Comparison of ENCODE assay signal across 1 cellular context in the genomic region with DNA sequence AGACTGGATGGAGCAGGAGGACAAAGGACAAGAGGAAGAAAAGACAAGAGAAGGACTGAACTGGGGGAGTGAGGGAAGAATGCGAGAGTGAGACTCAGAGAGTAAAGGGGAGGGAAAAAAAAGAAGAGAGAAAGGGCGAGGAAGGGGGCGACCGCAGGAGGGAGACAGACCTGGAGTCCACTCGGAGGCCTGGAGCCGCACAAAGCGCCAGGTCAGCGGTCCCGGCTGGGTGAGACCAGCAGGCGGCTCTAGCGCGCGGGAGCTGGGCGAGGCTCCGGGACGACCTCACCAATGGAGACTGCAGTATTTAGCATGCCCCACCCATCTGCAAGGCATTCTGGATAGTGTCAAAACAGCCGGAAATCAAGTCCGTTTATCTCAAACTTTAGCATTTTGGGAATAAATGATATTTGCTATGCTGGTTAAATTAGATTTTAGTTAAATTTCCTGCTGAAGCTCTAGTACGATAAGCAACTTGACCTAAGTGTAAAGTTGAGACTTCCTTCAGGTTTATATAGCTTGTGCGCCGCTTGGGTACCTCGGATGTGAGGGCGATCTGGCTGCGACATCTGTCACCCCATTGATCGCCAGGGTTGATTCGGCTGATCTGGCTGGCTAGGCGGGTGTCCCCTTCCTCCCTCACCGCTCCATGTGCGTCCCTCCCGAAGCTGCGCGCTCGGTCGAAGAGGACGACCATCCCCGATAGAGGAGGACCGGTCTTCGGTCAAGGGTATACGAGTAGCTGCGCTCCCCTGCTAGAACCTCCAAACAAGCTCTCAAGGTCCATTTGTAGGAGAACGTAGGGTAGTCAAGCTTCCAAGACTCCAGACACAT.
TF ChIP-seq lines count a peak whose summit lies in the region.

Gene GSTA4, minus strand, starts transcription at position 206 of the 834 bp plus-strand sequence. CDS start 1,041 bp downstream, outside the sequence.

TF ChIP-seq in HepG2, 621 proteins besides CTCF, POLR2A, EP300 and RAD21 (continued from another document and continues in another):
- TF ChIP-seq ZNF747 (CRISPR knock-in tag; IDR thresholded peaks at IDR 0.05; ENCODE audit: borderline replicate concordance), result peak; percentile 91
- 0 out of 2 replicates have a peak, but pooled peaks have one; percentile 47 for TF ChIP-seq ZFP37 (CRISPR knock-in tag; IDR thresholded peaks at IDR 0.05; ENCODE audit: borderline replicate concordance)
- TF ChIP-seq ZNF354B (CRISPR knock-in tag; IDR thresholded peaks at IDR 0.05), result peak; percentile 69; the same call in 1 of the 2 replicates
- TF ChIP-seq ZNF564 (CRISPR knock-in tag; IDR thresholded peaks at IDR 0.05), result peak; percentile 21; the same call in 1 of the 2 replicates
- TF ChIP-seq, protein P1, sequence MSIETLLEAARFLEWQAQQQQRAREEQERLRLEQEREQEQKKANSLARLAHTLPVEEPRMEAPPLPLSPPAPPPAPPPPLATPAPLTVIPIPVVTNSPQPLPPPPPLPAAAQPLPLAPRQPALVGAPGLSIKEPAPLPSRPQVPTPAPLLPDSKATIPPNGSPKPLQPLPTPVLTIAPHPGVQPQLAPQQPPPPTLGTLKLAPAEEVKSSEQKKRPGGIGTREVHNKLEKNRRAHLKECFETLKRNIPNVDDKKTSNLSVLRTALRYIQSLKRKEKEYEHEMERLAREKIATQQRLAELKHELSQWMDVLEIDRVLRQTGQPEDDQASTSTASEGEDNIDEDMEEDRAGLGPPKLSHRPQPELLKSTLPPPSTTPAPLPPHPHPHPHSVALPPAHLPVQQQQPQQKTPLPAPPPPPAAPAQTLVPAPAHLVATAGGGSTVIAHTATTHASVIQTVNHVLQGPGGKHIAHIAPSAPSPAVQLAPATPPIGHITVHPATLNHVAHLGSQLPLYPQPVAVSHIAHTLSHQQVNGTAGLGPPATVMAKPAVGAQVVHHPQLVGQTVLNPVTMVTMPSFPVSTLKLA (IDR thresholded peaks at IDR 0.05), result peak; percentile 64
- TF ChIP-seq SUZ12 (IDR thresholded peaks at IDR 0.05; ENCODE audit: low read depth, low read length), result peak; percentile 64
- TF ChIP-seq REPIN1 (CRISPR knock-in tag; IDR thresholded peaks at IDR 0.05; ENCODE audit: borderline replicate concordance, low read depth), result peak; percentile 86; the same call in 1 of the 2 replicates
- TF ChIP-seq ZNF546 (CRISPR knock-in tag; conservative IDR thresholded peaks at IDR 0.05), result 0 out of 2 replicates have a peak, but pooled peaks have one; percentile 43
- TF ChIP-seq RBM22 (optimal IDR thresholded peaks at IDR 0.05; ENCODE audit: low read length), result peak; percentile 57
- TF ChIP-seq BRF2 (CRISPR knock-in tag; IDR thresholded peaks at IDR 0.05), result peak; percentile 100
- TF ChIP-seq IRF9 (CRISPR knock-in tag; IDR thresholded peaks at IDR 0.05; ENCODE audit: borderline replicate concordance), result peak; percentile 61
- TF ChIP-seq, protein P2, sequence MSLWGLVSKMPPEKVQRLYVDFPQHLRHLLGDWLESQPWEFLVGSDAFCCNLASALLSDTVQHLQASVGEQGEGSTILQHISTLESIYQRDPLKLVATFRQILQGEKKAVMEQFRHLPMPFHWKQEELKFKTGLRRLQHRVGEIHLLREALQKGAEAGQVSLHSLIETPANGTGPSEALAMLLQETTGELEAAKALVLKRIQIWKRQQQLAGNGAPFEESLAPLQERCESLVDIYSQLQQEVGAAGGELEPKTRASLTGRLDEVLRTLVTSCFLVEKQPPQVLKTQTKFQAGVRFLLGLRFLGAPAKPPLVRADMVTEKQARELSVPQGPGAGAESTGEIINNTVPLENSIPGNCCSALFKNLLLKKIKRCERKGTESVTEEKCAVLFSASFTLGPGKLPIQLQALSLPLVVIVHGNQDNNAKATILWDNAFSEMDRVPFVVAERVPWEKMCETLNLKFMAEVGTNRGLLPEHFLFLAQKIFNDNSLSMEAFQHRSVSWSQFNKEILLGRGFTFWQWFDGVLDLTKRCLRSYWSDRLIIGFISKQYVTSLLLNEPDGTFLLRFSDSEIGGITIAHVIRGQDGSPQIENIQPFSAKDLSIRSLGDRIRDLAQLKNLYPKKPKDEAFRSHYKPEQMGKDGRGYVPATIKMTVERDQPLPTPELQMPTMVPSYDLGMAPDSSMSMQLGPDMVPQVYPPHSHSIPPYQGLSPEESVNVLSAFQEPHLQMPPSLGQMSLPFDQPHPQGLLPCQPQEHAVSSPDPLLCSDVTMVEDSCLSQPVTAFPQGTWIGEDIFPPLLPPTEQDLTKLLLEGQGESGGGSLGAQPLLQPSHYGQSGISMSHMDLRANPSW (CRISPR knock-in tag; IDR thresholded peaks at IDR 0.05; ENCODE audit: borderline replicate concordance), result peak; percentile 41; the same call in 1 of the 2 replicates
- TF ChIP-seq NRL (CRISPR knock-in tag; IDR thresholded peaks at IDR 0.05; ENCODE audit: borderline replicate concordance), result peak; percentile 9; the same call in 1 of the 2 replicates
- peak; percentile 85; the same call in 1 of the 2 replicates for TF ChIP-seq ZNF547 (CRISPR knock-in tag; IDR thresholded peaks at IDR 0.05)
- peak; percentile 43 for TF ChIP-seq PHF8 (CRISPR knock-in tag; IDR thresholded peaks at IDR 0.05)
- peak; percentile 16; the same call in 1 of the 2 replicates for TF ChIP-seq HCFC1 (IDR thresholded peaks at IDR 0.05; ENCODE audit: low read depth, low read length)
- peak; percentile 59; the same call in 1 of the 2 replicates for TF ChIP-seq ZNF775 (CRISPR knock-in tag; IDR thresholded peaks at IDR 0.05; ENCODE audit: borderline replicate concordance)
- TF ChIP-seq ZNF788 (CRISPR knock-in tag; IDR thresholded peaks at IDR 0.05; ENCODE audit: borderline replicate concordance), result peak; percentile 83
- TF ChIP-seq HNF4G (IDR thresholded peaks at IDR 0.05; ENCODE audit: borderline replicate concordance, low read depth, low read length), result peak; percentile 43; the same call in 1 of the 2 replicates
- 0 out of 2 replicates have a peak, but pooled peaks have one; percentile 42 for TF ChIP-seq HNF4G (CRISPR knock-in tag; IDR thresholded peaks at IDR 0.05; ENCODE audit: borderline replicate concordance, low read depth)
- TF ChIP-seq CBFB (CRISPR knock-in tag; IDR thresholded peaks at IDR 0.05), result 0 out of 2 replicates have a peak, but pooled peaks have one; percentile 9
- TF ChIP-seq ZNF784 (CRISPR knock-in tag; IDR thresholded peaks at IDR 0.05; ENCODE audit: borderline replicate concordance), result peak; percentile 77
- TF ChIP-seq CHCHD3 (CRISPR knock-in tag; IDR thresholded peaks at IDR 0.05), result 0 out of 2 replicates have a peak, but pooled peaks have one; percentile 48
- peak; percentile 69 for TF ChIP-seq ATF7-NPFF (CRISPR knock-in tag; IDR thresholded peaks at IDR 0.05; ENCODE audit: low read depth)
- peak; percentile 66; the same call in 1 of the 2 replicates for TF ChIP-seq BRD4 (CRISPR knock-in tag; IDR thresholded peaks at IDR 0.05)
- TF ChIP-seq ZNF24 (IDR thresholded peaks at IDR 0.05), result peak; percentile 99
- TF ChIP-seq MAFG (CRISPR knock-in tag; IDR thresholded peaks at IDR 0.05), result peak; percentile 90
- TF ChIP-seq, protein P3, sequence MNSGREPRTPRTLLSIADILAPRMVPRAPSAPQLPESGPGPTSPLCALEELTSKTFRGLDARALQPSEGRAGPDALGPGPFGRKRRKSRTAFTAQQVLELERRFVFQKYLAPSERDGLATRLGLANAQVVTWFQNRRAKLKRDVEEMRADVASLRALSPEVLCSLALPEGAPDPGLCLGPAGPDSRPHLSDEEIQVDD (CRISPR knock-in tag; IDR thresholded peaks at IDR 0.05; ENCODE audit: borderline replicate concordance), result peak; percentile 60; the same call in 1 of the 2 replicates
- TF ChIP-seq ZNF724P (CRISPR knock-in tag; IDR thresholded peaks at IDR 0.05; ENCODE audit: borderline replicate concordance), result 0 out of 2 replicates have a peak, but pooled peaks have one; percentile 60
- TF ChIP-seq TMF1 (CRISPR knock-in tag; IDR thresholded peaks at IDR 0.05; ENCODE audit: low read depth), result peak; percentile 60
- TF ChIP-seq NFKB2 (CRISPR knock-in tag; IDR thresholded peaks at IDR 0.05; ENCODE audit: borderline replicate concordance), result peak; percentile 13; the same call in 1 of the 2 replicates
- TF ChIP-seq, protein P4, sequence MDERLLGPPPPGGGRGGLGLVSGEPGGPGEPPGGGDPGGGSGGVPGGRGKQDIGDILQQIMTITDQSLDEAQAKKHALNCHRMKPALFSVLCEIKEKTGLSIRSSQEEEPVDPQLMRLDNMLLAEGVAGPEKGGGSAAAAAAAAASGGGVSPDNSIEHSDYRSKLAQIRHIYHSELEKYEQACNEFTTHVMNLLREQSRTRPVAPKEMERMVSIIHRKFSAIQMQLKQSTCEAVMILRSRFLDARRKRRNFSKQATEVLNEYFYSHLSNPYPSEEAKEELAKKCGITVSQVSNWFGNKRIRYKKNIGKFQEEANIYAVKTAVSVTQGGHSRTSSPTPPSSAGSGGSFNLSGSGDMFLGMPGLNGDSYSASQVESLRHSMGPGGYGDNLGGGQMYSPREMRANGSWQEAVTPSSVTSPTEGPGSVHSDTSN (CRISPR knock-in tag; IDR thresholded peaks at IDR 0.05), result peak; percentile 43; the same call in 1 of the 2 replicates
- TF ChIP-seq ZNF883 (CRISPR knock-in tag; IDR thresholded peaks at IDR 0.05; ENCODE audit: not compliant biosample characterization), result peak; percentile 92
- TF ChIP-seq PHF20 (CRISPR knock-in tag; IDR thresholded peaks at IDR 0.05), result peak; percentile 35; the same call in 1 of the 2 replicates
- TF ChIP-seq ZNF501 (CRISPR knock-in tag; IDR thresholded peaks at IDR 0.05), result peak; percentile 90
- peak; percentile 93 for TF ChIP-seq PHF5A (CRISPR knock-in tag; IDR thresholded peaks at IDR 0.05; ENCODE audit: low read depth, unreplicated experiment)
- peak; percentile 25 for TF ChIP-seq ZEB1 (IDR thresholded peaks at IDR 0.05; ENCODE audit: insufficient replicate concordance, low read depth)
- TF ChIP-seq, protein P5, sequence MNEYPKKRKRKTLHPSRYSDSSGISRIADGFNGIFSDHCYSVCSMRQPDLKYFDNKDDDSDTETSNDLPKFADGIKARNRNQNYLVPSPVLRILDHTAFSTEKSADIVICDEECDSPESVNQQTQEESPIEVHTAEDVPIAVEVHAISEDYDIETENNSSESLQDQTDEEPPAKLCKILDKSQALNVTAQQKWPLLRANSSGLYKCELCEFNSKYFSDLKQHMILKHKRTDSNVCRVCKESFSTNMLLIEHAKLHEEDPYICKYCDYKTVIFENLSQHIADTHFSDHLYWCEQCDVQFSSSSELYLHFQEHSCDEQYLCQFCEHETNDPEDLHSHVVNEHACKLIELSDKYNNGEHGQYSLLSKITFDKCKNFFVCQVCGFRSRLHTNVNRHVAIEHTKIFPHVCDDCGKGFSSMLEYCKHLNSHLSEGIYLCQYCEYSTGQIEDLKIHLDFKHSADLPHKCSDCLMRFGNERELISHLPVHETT (CRISPR knock-in tag; conservative IDR thresholded peaks at IDR 0.05), result peak; percentile 58; the same call in 1 of the 2 replicates
- peak; percentile 0; the same call in 1 of the 2 replicates for TF ChIP-seq GLI4 (CRISPR knock-in tag; IDR thresholded peaks at IDR 0.05; ENCODE audit: borderline replicate concordance)
- peak; percentile 89; the same call in 1 of the 2 replicates for TF ChIP-seq ZFP1 (CRISPR knock-in tag; IDR thresholded peaks at IDR 0.05)
- peak; percentile 77 for TF ChIP-seq ZNF12 (CRISPR knock-in tag; IDR thresholded peaks at IDR 0.05)
- peak; percentile 63; the same call in 1 of the 2 replicates for TF ChIP-seq ZSCAN25 (CRISPR knock-in tag; IDR thresholded peaks at IDR 0.05)
- peak; percentile 64; the same call in 1 of the 2 replicates for TF ChIP-seq ZNF280D (CRISPR knock-in tag; IDR thresholded peaks at IDR 0.05)
- peak; percentile 54; the same call in 1 of the 2 replicates for TF ChIP-seq ZNF746 (CRISPR knock-in tag; IDR thresholded peaks at IDR 0.05)
